Comparison of ENCODE assay signal across 8 cellular contexts in genomic region chr6:45378324-45378926, GRCh38. TPM values are rescaled to one million over a fixed set of nuclear protein-coding genes. Genes with fewer than 3 reads are reported as not detected.
DNase-seq lines count a peak whose midpoint lies in the region; ATAC-seq and TF ChIP-seq lines count a peak whose summit lies in the region.

No MANE protein-coding gene starts in this region.

- no peaks in the 10 kb centered on the region for H3K9me2 ChIP-seq in Karpas-422 (replicated peaks; ENCODE audit: insufficient read depth, low read length)

- peak overlapping the region; percentile 94 for H3K4me3 Mint-ChIP-seq in activated CD4-positive, alpha-beta memory T cell treated with anti-CD3 and anti-CD28 coated beads for 36 hours
- peak overlapping the region; percentile 97 for H3K4me3 Mint-ChIP-seq in progenitor cell of endocrine pancreas (ENCODE audit: low read depth)

- intact Hi-C loops in activated CD4-positive, alpha-beta memory T cell treated with anti-CD3 and anti-CD28 coated beads for 36 hours (cut with micrococcal nuclease): loop anchor here (1.0 to 10.0 kb wide), 7 partner anchors 41 to 994 kb away; partner anchors contain the start of gene CDC5L

- H3K27ac Mint-ChIP-seq in activated CD4-positive, alpha-beta memory T cell treated with anti-CD3 and anti-CD28 coated beads for 36 hours: peak overlapping the region; percentile 97
- peak overlapping the region; percentile 100 for H3K27ac Mint-ChIP-seq in progenitor cell of endocrine pancreas

- H3K4me3 ChIP-seq in Karpas-422 (ENCODE audit: low read length): peak overlapping the region; percentile 95
- peak overlapping the region; percentile 74 for H3K4me3 ChIP-seq in cardiac muscle cell

- CTCF ChIA-PET in GM10248 (lab: Yijun Ruan, JAX): interaction anchor here (0.8 to 1.9 kb wide), 9 partner anchors 10 to 903 kb away, joined by 3 to 8 read pairs (median 4); no protein-coding TSS in a partner anchor
- CTCF ChIA-PET in activated CD4-positive, alpha-beta memory T cell treated with anti-CD3 and anti-CD28 coated beads for 36 hours (lab: Charles Lee): interaction anchor here (0.6 to 2.6 kb wide), 16 partner anchors 19 to 1032 kb away, joined by 3 to 16 read pairs (median 4); no protein-coding TSS in a partner anchor

- peak; percentile 32 for ATAC-seq in GM21576 (IDR thresholded peaks at IDR 0.05; ENCODE audit: unreplicated experiment)

- H3K9me3 Mint-ChIP-seq in activated CD4-positive, alpha-beta memory T cell treated with anti-CD3 and anti-CD28 coated beads for 36 hours: no peaks in the 10 kb centered on the region
- no peaks in the 10 kb centered on the region for H3K9me3 Mint-ChIP-seq in progenitor cell of endocrine pancreas (ENCODE audit: low read depth)

- peak overlapping the region; percentile 92 for H3K4me2 ChIP-seq in Karpas-422 (ENCODE audit: low read depth, low read length, poor library complexity, severe bottlenecking)

- peaks cover 24% of the 10 kb centered on the region for H3K4me1 Mint-ChIP-seq in activated CD4-positive, alpha-beta memory T cell treated with anti-CD3 and anti-CD28 coated beads for 36 hours (ENCODE audit: low read depth)
- H3K4me1 Mint-ChIP-seq in progenitor cell of endocrine pancreas (ENCODE audit: low read depth): peaks cover 13% of the 10 kb centered on the region

- no peaks in the 10 kb centered on the region for H3K79me2 ChIP-seq in Karpas-422 (ENCODE audit: low read length)

- no peak for TF ChIP-seq CTCF in GM10248 (IDR thresholded peaks at IDR 0.05; ENCODE audit: control extremely low read depth, extremely low read depth, low read depth, missing control alignments)
- TF ChIP-seq CTCF in cardiac muscle cell (IDR thresholded peaks at IDR 0.05; ENCODE audit: low read depth, low read length): no peak
- TF ChIP-seq CTCF in progenitor cell of endocrine pancreas (IDR thresholded peaks at IDR 0.05; ENCODE audit: unreplicated experiment): no peak

- DNase-seq in GM10248 (ENCODE audit: extremely low spot score) (peak; percentile 16), Karpas-422 (peak; percentile 71), cardiac muscle cell (ENCODE audit: low read depth in 1 of 2, low spot score in 1 of 2) (peak in 1 of 2 donors; percentile 39), progenitor cell of endocrine pancreas (ENCODE audit: low spot score, unreplicated experiment) (no peak), dedifferentiated amniotic fluid mesenchymal stem cell (ENCODE audit: extremely low spot score) (no peak), LoVo (ENCODE audit: low spot score) (no peak)
- DNase-seq in activated CD4-positive, alpha-beta memory T cell treated with anti-CD3 and anti-CD28 coated beads for 36 hours: no peak

- peak overlapping the region; percentile 87 for H3K9ac ChIP-seq in Karpas-422 (ENCODE audit: low read length)

- H4K20me1 ChIP-seq in Karpas-422 (ENCODE audit: insufficient read depth, low read depth, low read length): no peaks in the 10 kb centered on the region

- H3K9me3 ChIP-seq in Karpas-422 (ENCODE audit: low read length) (no peaks in the 10 kb centered on the region), cardiac muscle cell (ENCODE audit: low read depth) (no peaks in the 10 kb centered on the region)

- peaks cover 34% of the 10 kb centered on the region for H3K4me1 ChIP-seq in Karpas-422 (ENCODE audit: low read length)
- peaks cover 4% of the 10 kb centered on the region for H3K4me1 ChIP-seq in cardiac muscle cell (ENCODE audit: low read depth)

- H3K27me3 ChIP-seq in Karpas-422 (ENCODE audit: low read length): no peaks in the 10 kb centered on the region
- no peaks in the 10 kb centered on the region for H3K27me3 ChIP-seq in cardiac muscle cell

- peaks cover 4% of the 10 kb centered on the region for H3K36me3 Mint-ChIP-seq in activated CD4-positive, alpha-beta memory T cell treated with anti-CD3 and anti-CD28 coated beads for 36 hours
- no peaks in the 10 kb centered on the region for H3K36me3 Mint-ChIP-seq in progenitor cell of endocrine pancreas (ENCODE audit: insufficient read depth)

- H3K27ac ChIP-seq in Karpas-422 (ENCODE audit: low read length) (peak overlapping the region; percentile 62), cardiac muscle cell (peak overlapping the region; percentile 96)

- peak overlapping the region; percentile 98 for H2AFZ ChIP-seq in Karpas-422 (ENCODE audit: low read length)

- POLR2A ChIA-PET in GM10248 (lab: Yijun Ruan, JAX): interaction anchor here (0.7 to 0.8 kb wide), 2 partner anchors 544 to 991 kb away, joined by 3 to 4 read pairs; partner anchors contain the start of gene CDC5L
- POLR2A ChIA-PET in activated CD4-positive, alpha-beta memory T cell treated with anti-CD3 and anti-CD28 coated beads for 36 hours (lab: Charles Lee): interaction anchor here (0.6 to 2.8 kb wide), 15 partner anchors 20 to 735 kb away, joined by 3 to 27 read pairs (median 3); no protein-coding TSS in a partner anchor

- H3K27me3 Mint-ChIP-seq in activated CD4-positive, alpha-beta memory T cell treated with anti-CD3 and anti-CD28 coated beads for 36 hours: no peaks in the 10 kb centered on the region
- no peaks in the 10 kb centered on the region for H3K27me3 Mint-ChIP-seq in progenitor cell of endocrine pancreas

- H3K36me3 ChIP-seq in Karpas-422 (ENCODE audit: insufficient read depth, low read length): no peaks in the 10 kb centered on the region
- no peaks in the 10 kb centered on the region for H3K36me3 ChIP-seq in cardiac muscle cell

RNA-seq across cellular contexts. Expression of gene SUPT3H, which starts 0.7 kb away (rescaled TPM):
- total RNA-seq in Karpas-422 (2014; rRNA removed; shearing (Covaris generic); ENCODE audit: low replicate concordance): 2.0 and 2.6 TPM in 2 replicates
- total RNA-seq in activated CD4-positive, alpha-beta memory T cell treated with anti-CD3 and anti-CD28 coated beads for 36 hours: 10 to 100 TPM; 17.4 to 18.2 TPM
- total RNA-seq in cardiac muscle cell: 8.0 and 12.4 TPM in 2 replicates
- 19.4 and 31.9 TPM in 2 replicates for polyA plus RNA-seq in cardiac muscle cell
- 40.5 and 41.1 TPM in 2 replicates for total RNA-seq in progenitor cell of endocrine pancreas

RNA-seq across cellular contexts. Expression of gene RUNX2, which starts 50.3 kb away (rescaled TPM):
- total RNA-seq in Karpas-422 (2014; rRNA removed; shearing (Covaris generic); ENCODE audit: low replicate concordance): 0.19 and 0.90 TPM in 2 replicates
- total RNA-seq in activated CD4-positive, alpha-beta memory T cell treated with anti-CD3 and anti-CD28 coated beads for 36 hours: 10 to 100 TPM; 33.4 to 34.9 TPM
- total RNA-seq in cardiac muscle cell (0.92 and 1.9 TPM in 2 replicates), progenitor cell of endocrine pancreas (0.46 and 0.75 TPM in 2 replicates)
- polyA plus RNA-seq in cardiac muscle cell: 1.6 and 4.1 TPM in 2 replicates

Comparison
In these comparisons a context has a peak if more than half of its experiments do, and no peak if none do; other contexts are left out.
1. DNase-seq: peak in GM10248 (single experiment) and Karpas-422 (single experiment); none in activated CD4-positive, alpha-beta memory T cell treated with anti-CD3 and anti-CD28 coated beads for 36 hours (single experiment), progenitor cell of endocrine pancreas (single experiment), dedifferentiated amniotic fluid mesenchymal stem cell (single experiment) and LoVo (single experiment).
2. RNA of gene RUNX2, which starts 50.3 kb away (total RNA-seq): 33.4 to 34.9 TPM in activated CD4-positive, alpha-beta memory T cell treated with anti-CD3 and anti-CD28 coated beads for 36 hours; 0.92 to 1.9 TPM in cardiac muscle cell, 0.46 to 0.75 TPM in progenitor cell of endocrine pancreas and 0.19 to 0.90 TPM in Karpas-422; every median in the first group is over 10 times any median in the second.